8 cellular contexts compared by ENCODE assay signal in genomic region chrX:86171366-86171765, GRCh38. TPM values are rescaled to one million over a fixed set of nuclear protein-coding genes. Genes with fewer than 3 reads are reported as not detected.
DNase-seq lines count a peak whose midpoint lies in the region; ATAC-seq and TF ChIP-seq lines count a peak whose summit lies in the region.

No MANE protein-coding gene starts in this region.

- H3K4me1 ChIP-seq in neural progenitor cell = no peaks in the 10 kb centered on the region

- no peak overlapping the region for H3K4me3 ChIP-seq in neural progenitor cell

- no peak overlapping the region for H3K4me2 ChIP-seq in neural progenitor cell

- DNase-seq in DMS153 (lab: John Stamatoyannopoulos, UW) (peak; percentile 0), DMS153 treated with DMSO at 0.1 percent for 48 hours (lab: John Stamatoyannopoulos, UW; ENCODE audit: unreplicated experiment) (no peak), amniotic epithelial cell (ENCODE audit: low read depth) (peak; percentile 0), neural progenitor cell (ENCODE audit: low spot score) (peak; percentile 48), globus pallidus (ENCODE audit: low spot score) (no peak), T-helper 9 cell (no peak)
- DNase-seq in activated naive CD4-positive, alpha-beta T cell treated with anti-CD3 and anti-CD28 coated beads, Interleukin-2, amount 10 ng/mL, durations not matched to agents 7 days and 5 days = no peak

- no peaks in the 10 kb centered on the region for H4K20me1 ChIP-seq in neural progenitor cell (ENCODE audit: low read depth)

- no peaks in the 10 kb centered on the region for H3K27me3 ChIP-seq in neural progenitor cell

- no peaks in the 10 kb centered on the region for H3K4me1 Mint-ChIP-seq in neural progenitor cell
- no peaks in the 10 kb centered on the region for H3K4me1 Mint-ChIP-seq in activated naive CD4-positive, alpha-beta T cell treated with anti-CD3 and anti-CD28 coated beads, Interleukin-2, amount 10 ng/mL, durations not matched to agents 7 days and 5 days

- H2AFZ ChIP-seq in neural progenitor cell (replicated peaks) = no peak overlapping the region

- H3K79me2 ChIP-seq in neural progenitor cell (ENCODE audit: low read depth) = no peaks in the 10 kb centered on the region

- no peaks in the 10 kb centered on the region for H3K36me3 Mint-ChIP-seq in neural progenitor cell
- no peaks in the 10 kb centered on the region for H3K36me3 Mint-ChIP-seq in activated naive CD4-positive, alpha-beta T cell treated with anti-CD3 and anti-CD28 coated beads, Interleukin-2, amount 10 ng/mL, durations not matched to agents 7 days and 5 days

- peak; percentile 77 for ATAC-seq in HG03095 (IDR thresholded peaks at IDR 0.05; ENCODE audit: unreplicated experiment)

- TF ChIP-seq CTCF in neural progenitor cell (IDR thresholded peaks at IDR 0.05) = peak; percentile 53

- no peaks in the 10 kb centered on the region for H3F3A ChIP-seq in neural progenitor cell (ENCODE audit: low read depth)

- H3K9me3 ChIP-seq in neural progenitor cell (ENCODE audit: low read depth) = no peaks in the 10 kb centered on the region

- no peaks in the 10 kb centered on the region for H3K36me3 ChIP-seq in neural progenitor cell

- H3K27me3 Mint-ChIP-seq in neural progenitor cell (ENCODE audit: insufficient read depth, low read depth) = peaks cover 2% of the 10 kb centered on the region
- no peaks in the 10 kb centered on the region for H3K27me3 Mint-ChIP-seq in activated naive CD4-positive, alpha-beta T cell treated with anti-CD3 and anti-CD28 coated beads, Interleukin-2, amount 10 ng/mL, durations not matched to agents 7 days and 5 days

- no peak overlapping the region for H3K4me3 Mint-ChIP-seq in neural progenitor cell
- no peak overlapping the region for H3K4me3 Mint-ChIP-seq in activated naive CD4-positive, alpha-beta T cell treated with anti-CD3 and anti-CD28 coated beads, Interleukin-2, amount 10 ng/mL, durations not matched to agents 7 days and 5 days

- CTCF ChIA-PET in activated naive CD4-positive, alpha-beta T cell treated with anti-CD3 and anti-CD28 coated beads, Interleukin-2, amount 10 ng/mL, durations not matched to agents 7 days and 5 days (lab: Charles Lee) = interaction anchor here (1.6 kb wide), 1 partner anchor 320 kb away, joined by 5 read pairs; no protein-coding TSS in a partner anchor

- H3K9me3 Mint-ChIP-seq in neural progenitor cell = peaks cover 3% of the 10 kb centered on the region
- H3K9me3 Mint-ChIP-seq in activated naive CD4-positive, alpha-beta T cell treated with anti-CD3 and anti-CD28 coated beads, Interleukin-2, amount 10 ng/mL, durations not matched to agents 7 days and 5 days = no peaks in the 10 kb centered on the region

- no peak overlapping the region for H3K27ac ChIP-seq in neural progenitor cell

- no peak overlapping the region for H3K9ac ChIP-seq in neural progenitor cell

- H3K27ac Mint-ChIP-seq in neural progenitor cell = no peak overlapping the region
- H3K27ac Mint-ChIP-seq in activated naive CD4-positive, alpha-beta T cell treated with anti-CD3 and anti-CD28 coated beads, Interleukin-2, amount 10 ng/mL, durations not matched to agents 7 days and 5 days = no peak overlapping the region

RNA-seq across cellular contexts. Expression of gene DACH2, which starts 23.1 kb away (rescaled TPM):
- 0.11 and 0.25 TPM in 2 replicates for total RNA-seq in neural progenitor cell (ENCODE audit: low replicate concordance)

Comparison
In these comparisons a context has a peak if more than half of its experiments do, and no peak if none do; other contexts are left out.
1. DNase-seq: peak in DMS153 (single experiment), amniotic epithelial cell (single experiment) and neural progenitor cell (single experiment); none in DMS153 treated with DMSO at 0.1 percent for 48 hours (single experiment), activated naive CD4-positive, alpha-beta T cell treated with anti-CD3 and anti-CD28 coated beads, Interleukin-2, amount 10 ng/mL, durations not matched to agents 7 days and 5 days (single experiment), globus pallidus (single experiment) and T-helper 9 cell (single experiment).